Comparison of ENCODE assay signal across 1 cellular context in the genomic region with DNA sequence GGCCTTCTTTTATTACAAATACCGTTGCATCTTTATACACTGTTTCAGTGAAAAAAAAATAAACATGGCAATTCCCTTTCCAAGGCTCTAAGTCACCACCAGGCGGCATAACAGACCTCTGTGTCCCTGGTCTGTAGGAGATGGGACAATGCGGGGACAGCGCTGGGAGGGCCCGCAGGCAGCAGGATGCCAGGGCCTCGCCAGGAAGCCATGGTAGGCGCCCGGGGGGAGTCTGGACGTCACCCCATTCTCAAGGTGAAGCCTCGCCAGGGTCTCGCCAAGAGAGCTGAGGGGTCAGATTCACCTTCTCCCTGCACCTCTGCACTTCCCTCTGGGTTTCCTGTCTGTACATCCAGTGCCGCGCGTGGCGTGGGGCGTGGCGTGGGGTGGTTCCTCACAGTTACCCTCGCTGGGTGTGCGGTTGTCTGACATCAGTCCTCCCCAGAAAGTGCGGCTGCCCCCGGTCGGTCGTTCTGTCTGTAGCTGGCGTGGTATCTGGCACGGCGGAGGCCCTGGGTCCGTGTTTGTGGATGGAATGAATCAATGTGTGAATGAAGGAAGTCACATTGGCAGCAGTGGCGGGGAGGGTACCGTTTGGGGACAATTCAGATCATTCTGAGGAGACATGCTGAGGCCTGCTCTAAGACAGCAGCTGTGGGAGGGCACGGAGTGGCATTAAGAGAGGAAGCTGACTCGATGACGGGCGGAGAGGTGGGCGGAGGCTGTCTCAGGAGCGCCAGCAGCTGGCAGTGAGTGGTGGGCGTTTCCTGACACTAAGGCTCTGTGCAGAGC.
A peak's percentile ranks its signal among the peaks of the same experiment; 100 is the strongest.
TF ChIP-seq lines count a peak whose summit lies in the region.

No MANE protein-coding gene starts in this region.

TF ChIP-seq in HEK293, 187 proteins besides CTCF, POLR2A, EP300 and RAD21 (continued from another document):
- TF ChIP-seq ZNF114 (tag by site-specific recombination; IDR thresholded peaks at IDR 0.05) (no peak), ZNF48 (tag by site-specific recombination; IDR thresholded peaks at IDR 0.05) (no peak), ZNF221 (tag by site-specific recombination; IDR thresholded peaks at IDR 0.05; ENCODE audit: borderline replicate concordance) (no peak), ZBTB48 (tag by site-specific recombination; IDR thresholded peaks at IDR 0.05) (no peak), ZNF529 (tag by site-specific recombination; IDR thresholded peaks at IDR 0.05; ENCODE audit: insufficient replicate concordance) (no peak), ZNF768 (tag by site-specific recombination; IDR thresholded peaks at IDR 0.05) (no peak), ZNF132 (tag by site-specific recombination; IDR thresholded peaks at IDR 0.05; ENCODE audit: borderline replicate concordance) (no peak), MZF1 (tag by site-specific recombination; IDR thresholded peaks at IDR 0.05; ENCODE audit: borderline replicate concordance) (no peak), ZNF76 (tag by site-specific recombination; IDR thresholded peaks at IDR 0.05; ENCODE audit: borderline replicate concordance, low read depth) (no peak), ZNF654 (tag by site-specific recombination; IDR thresholded peaks at IDR 0.05; ENCODE audit: low read depth) (peak; percentile 58), ZNF335 (tag by site-specific recombination; conservative IDR thresholded peaks at IDR 0.05) (peak; percentile 61), ZNF843 (tag by site-specific recombination; IDR thresholded peaks at IDR 0.05) (no peak), ZBTB17 (tag by site-specific recombination; IDR thresholded peaks at IDR 0.05) (no peak), KLF1 (tag by site-specific recombination; IDR thresholded peaks at IDR 0.05) (peak; percentile 91), EGR2 (tag by site-specific recombination; IDR thresholded peaks at IDR 0.05; ENCODE audit: low read depth) (peak; percentile 91), ZFP41 (tag by site-specific recombination; IDR thresholded peaks at IDR 0.05; ENCODE audit: borderline replicate concordance) (no peak), SCRT2 (tag by site-specific recombination; IDR thresholded peaks at IDR 0.05) (no peak), KLF8 (tag by site-specific recombination; IDR thresholded peaks at IDR 0.05) (no peak), SP2 (tag by site-specific recombination; IDR thresholded peaks at IDR 0.05) (peak; percentile 21; the same call in 1 of the 2 replicates), ZNF555 (tag by site-specific recombination; conservative IDR thresholded peaks at IDR 0.05) (no peak), ZNF544 (tag by site-specific recombination; IDR thresholded peaks at IDR 0.05) (no peak), ZBTB20 (tag by site-specific recombination; IDR thresholded peaks at IDR 0.05) (0 out of 2 replicates have a peak, but pooled peaks have one; percentile 16), ZNF121 (tag by site-specific recombination; IDR thresholded peaks at IDR 0.05) (no peak), ZNF2 (tag by site-specific recombination; IDR thresholded peaks at IDR 0.05) (peak; percentile 29; the same call in 1 of the 2 replicates), TCF7L2 (IDR thresholded peaks at IDR 0.05; ENCODE audit: borderline replicate concordance, low read depth, low read length) (no peak), ZNF501 (tag by site-specific recombination; IDR thresholded peaks at IDR 0.05) (no peak), ZNF785 (tag by site-specific recombination; IDR thresholded peaks at IDR 0.05) (no peak), ZIC2 (tag by site-specific recombination; IDR thresholded peaks at IDR 0.05) (peak; percentile 19; the same call in 1 of the 2 replicates), ZNF274 (IDR thresholded peaks at IDR 0.05; ENCODE audit: low read length) (no peak), ZNF274 (tag by site-specific recombination; IDR thresholded peaks at IDR 0.05; ENCODE audit: borderline replicate concordance) (no peak)
- TF ChIP-seq, protein P1, sequence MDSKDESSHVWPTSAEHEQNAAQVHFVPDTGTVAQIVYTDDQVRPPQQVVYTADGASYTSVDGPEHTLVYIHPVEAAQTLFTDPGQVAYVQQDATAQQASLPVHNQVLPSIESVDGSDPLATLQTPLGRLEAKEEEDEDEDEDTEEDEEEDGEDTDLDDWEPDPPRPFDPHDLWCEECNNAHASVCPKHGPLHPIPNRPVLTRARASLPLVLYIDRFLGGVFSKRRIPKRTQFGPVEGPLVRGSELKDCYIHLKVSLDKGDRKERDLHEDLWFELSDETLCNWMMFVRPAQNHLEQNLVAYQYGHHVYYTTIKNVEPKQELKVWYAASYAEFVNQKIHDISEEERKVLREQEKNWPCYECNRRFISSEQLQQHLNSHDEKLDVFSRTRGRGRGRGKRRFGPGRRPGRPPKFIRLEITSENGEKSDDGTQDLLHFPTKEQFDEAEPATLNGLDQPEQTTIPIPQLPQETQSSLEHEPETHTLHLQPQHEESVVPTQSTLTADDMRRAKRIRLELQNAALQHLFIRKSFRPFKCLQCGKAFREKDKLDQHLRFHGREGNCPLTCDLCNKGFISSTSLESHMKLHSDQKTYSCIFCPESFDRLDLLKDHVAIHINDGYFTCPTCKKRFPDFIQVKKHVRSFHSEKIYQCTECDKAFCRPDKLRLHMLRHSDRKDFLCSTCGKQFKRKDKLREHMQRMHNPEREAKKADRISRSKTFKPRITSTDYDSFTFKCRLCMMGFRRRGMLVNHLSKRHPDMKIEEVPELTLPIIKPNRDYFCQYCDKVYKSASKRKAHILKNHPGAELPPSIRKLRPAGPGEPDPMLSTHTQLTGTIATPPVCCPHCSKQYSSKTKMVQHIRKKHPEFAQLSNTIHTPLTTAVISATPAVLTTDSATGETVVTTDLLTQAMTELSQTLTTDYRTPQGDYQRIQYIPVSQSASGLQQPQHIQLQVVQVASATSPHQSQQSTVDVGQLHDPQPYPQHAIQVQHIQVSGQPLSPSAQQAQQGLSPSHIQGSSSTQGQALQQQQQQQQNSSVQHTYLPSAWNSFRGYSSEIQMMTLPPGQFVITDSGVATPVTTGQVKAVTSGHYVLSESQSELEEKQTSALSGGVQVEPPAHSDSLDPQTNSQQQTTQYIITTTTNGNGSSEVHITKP (tag by site-specific recombination; IDR thresholded peaks at IDR 0.05): 0 out of 2 replicates have a peak, but pooled peaks have one; percentile 23
- TF ChIP-seq, protein P2, sequence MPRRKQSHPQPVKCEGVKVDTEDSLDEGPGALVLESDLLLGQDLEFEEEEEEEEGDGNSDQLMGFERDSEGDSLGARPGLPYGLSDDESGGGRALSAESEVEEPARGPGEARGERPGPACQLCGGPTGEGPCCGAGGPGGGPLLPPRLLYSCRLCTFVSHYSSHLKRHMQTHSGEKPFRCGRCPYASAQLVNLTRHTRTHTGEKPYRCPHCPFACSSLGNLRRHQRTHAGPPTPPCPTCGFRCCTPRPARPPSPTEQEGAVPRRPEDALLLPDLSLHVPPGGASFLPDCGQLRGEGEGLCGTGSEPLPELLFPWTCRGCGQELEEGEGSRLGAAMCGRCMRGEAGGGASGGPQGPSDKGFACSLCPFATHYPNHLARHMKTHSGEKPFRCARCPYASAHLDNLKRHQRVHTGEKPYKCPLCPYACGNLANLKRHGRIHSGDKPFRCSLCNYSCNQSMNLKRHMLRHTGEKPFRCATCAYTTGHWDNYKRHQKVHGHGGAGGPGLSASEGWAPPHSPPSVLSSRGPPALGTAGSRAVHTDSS (tag by site-specific recombination; IDR thresholded peaks at IDR 0.05): no peak
- TF ChIP-seq, protein P3, sequence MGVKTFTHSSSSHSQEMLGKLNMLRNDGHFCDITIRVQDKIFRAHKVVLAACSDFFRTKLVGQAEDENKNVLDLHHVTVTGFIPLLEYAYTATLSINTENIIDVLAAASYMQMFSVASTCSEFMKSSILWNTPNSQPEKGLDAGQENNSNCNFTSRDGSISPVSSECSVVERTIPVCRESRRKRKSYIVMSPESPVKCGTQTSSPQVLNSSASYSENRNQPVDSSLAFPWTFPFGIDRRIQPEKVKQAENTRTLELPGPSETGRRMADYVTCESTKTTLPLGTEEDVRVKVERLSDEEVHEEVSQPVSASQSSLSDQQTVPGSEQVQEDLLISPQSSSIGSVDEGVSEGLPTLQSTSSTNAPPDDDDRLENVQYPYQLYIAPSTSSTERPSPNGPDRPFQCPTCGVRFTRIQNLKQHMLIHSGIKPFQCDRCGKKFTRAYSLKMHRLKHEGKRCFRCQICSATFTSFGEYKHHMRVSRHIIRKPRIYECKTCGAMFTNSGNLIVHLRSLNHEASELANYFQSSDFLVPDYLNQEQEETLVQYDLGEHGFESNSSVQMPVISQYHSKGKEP (tag by site-specific recombination; IDR thresholded peaks at IDR 0.05): 0 out of 2 replicates have a peak, but pooled peaks have one; percentile 20
- TF ChIP-seq, protein P4, sequence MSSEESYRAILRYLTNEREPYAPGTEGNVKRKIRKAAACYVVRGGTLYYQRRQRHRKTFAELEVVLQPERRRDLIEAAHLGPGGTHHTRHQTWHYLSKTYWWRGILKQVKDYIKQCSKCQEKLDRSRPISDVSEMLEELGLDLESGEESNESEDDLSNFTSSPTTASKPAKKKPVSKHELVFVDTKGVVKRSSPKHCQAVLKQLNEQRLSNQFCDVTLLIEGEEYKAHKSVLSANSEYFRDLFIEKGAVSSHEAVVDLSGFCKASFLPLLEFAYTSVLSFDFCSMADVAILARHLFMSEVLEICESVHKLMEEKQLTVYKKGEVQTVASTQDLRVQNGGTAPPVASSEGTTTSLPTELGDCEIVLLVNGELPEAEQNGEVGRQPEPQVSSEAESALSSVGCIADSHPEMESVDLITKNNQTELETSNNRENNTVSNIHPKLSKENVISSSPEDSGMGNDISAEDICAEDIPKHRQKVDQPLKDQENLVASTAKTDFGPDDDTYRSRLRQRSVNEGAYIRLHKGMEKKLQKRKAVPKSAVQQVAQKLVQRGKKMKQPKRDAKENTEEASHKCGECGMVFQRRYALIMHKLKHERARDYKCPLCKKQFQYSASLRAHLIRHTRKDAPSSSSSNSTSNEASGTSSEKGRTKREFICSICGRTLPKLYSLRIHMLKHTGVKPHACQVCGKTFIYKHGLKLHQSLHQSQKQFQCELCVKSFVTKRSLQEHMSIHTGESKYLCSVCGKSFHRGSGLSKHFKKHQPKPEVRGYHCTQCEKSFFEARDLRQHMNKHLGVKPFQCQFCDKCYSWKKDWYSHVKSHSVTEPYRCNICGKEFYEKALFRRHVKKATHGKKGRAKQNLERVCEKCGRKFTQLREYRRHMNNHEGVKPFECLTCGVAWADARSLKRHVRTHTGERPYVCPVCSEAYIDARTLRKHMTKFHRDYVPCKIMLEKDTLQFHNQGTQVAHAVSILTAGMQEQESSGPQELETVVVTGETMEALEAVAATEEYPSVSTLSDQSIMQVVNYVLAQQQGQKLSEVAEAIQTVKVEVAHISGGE (tag by site-specific recombination; conservative IDR thresholded peaks at IDR 0.05; ENCODE audit: low read depth): no peak
- TF ChIP-seq, protein P5, sequence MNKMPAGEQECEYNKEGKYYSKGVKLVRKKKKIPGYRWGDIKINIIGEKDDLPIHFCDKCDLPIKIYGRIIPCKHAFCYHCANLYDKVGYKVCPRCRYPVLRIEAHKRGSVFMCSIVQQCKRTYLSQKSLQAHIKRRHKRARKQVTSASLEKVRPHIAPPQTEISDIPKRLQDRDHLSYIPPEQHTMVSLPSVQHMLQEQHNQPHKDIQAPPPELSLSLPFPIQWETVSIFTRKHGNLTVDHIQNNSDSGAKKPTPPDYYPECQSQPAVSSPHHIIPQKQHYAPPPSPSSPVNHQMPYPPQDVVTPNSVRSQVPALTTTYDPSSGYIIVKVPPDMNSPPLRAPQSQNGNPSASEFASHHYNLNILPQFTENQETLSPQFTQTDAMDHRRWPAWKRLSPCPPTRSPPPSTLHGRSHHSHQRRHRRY (tag by site-specific recombination; IDR thresholded peaks at IDR 0.05): no peak
- TF ChIP-seq, protein P6, sequence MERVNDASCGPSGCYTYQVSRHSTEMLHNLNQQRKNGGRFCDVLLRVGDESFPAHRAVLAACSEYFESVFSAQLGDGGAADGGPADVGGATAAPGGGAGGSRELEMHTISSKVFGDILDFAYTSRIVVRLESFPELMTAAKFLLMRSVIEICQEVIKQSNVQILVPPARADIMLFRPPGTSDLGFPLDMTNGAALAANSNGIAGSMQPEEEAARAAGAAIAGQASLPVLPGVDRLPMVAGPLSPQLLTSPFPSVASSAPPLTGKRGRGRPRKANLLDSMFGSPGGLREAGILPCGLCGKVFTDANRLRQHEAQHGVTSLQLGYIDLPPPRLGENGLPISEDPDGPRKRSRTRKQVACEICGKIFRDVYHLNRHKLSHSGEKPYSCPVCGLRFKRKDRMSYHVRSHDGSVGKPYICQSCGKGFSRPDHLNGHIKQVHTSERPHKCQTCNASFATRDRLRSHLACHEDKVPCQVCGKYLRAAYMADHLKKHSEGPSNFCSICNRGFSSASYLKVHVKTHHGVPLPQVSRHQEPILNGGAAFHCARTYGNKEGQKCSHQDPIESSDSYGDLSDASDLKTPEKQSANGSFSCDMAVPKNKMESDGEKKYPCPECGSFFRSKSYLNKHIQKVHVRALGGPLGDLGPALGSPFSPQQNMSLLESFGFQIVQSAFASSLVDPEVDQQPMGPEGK (tag by site-specific recombination; IDR thresholded peaks at IDR 0.05): no peak
- TF ChIP-seq, protein P7, sequence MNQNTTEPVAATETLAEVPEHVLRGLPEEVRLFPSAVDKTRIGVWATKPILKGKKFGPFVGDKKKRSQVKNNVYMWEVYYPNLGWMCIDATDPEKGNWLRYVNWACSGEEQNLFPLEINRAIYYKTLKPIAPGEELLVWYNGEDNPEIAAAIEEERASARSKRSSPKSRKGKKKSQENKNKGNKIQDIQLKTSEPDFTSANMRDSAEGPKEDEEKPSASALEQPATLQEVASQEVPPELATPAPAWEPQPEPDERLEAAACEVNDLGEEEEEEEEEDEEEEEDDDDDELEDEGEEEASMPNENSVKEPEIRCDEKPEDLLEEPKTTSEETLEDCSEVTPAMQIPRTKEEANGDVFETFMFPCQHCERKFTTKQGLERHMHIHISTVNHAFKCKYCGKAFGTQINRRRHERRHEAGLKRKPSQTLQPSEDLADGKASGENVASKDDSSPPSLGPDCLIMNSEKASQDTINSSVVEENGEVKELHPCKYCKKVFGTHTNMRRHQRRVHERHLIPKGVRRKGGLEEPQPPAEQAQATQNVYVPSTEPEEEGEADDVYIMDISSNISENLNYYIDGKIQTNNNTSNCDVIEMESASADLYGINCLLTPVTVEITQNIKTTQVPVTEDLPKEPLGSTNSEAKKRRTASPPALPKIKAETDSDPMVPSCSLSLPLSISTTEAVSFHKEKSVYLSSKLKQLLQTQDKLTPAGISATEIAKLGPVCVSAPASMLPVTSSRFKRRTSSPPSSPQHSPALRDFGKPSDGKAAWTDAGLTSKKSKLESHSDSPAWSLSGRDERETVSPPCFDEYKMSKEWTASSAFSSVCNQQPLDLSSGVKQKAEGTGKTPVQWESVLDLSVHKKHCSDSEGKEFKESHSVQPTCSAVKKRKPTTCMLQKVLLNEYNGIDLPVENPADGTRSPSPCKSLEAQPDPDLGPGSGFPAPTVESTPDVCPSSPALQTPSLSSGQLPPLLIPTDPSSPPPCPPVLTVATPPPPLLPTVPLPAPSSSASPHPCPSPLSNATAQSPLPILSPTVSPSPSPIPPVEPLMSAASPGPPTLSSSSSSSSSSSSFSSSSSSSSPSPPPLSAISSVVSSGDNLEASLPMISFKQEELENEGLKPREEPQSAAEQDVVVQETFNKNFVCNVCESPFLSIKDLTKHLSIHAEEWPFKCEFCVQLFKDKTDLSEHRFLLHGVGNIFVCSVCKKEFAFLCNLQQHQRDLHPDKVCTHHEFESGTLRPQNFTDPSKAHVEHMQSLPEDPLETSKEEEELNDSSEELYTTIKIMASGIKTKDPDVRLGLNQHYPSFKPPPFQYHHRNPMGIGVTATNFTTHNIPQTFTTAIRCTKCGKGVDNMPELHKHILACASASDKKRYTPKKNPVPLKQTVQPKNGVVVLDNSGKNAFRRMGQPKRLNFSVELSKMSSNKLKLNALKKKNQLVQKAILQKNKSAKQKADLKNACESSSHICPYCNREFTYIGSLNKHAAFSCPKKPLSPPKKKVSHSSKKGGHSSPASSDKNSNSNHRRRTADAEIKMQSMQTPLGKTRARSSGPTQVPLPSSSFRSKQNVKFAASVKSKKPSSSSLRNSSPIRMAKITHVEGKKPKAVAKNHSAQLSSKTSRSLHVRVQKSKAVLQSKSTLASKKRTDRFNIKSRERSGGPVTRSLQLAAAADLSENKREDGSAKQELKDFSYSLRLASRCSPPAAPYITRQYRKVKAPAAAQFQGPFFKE (tag by site-specific recombination; IDR thresholded peaks at IDR 0.05; ENCODE audit: borderline replicate concordance): no peak
